ENCODE assay signal across 19 cellular contexts in the genomic region with DNA sequence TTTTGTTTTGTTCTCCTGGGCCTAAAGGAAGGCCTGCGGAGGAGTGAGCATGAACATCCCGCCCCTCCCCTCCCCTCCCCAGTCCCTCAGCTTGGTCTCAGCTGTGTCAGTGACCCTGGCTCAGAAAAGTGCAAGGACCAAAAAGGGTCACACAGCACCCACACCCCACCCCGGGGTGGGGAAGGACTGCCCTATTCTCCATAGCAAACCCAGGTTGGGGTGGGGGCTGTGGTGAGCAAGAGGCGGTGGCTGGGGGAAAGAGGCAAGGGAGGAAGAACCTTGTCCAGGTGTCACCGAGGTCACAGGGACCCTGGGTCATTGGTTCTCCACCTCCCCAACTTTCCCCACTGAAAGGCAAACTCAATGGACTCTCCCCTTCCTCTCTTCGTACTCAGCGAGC.
"Had no signal": no experiment of that assay in that cellular context is flagged by ENCODE, and none has a peak within 500 bp of the region (broad histone marks: within the 10 kb centered on the region; RNA-seq: fewer than 3 reads in every experiment).

No MANE protein-coding gene starts in this region.

- H3K9me3 Mint-ChIP-seq: activated naive CD4-positive, alpha-beta T cell treated with anti-CD3 and anti-CD28 coated beads, Interleukin-2, amount 10 ng/mL, durations not matched to agents 7 days and 5 days; activated naive CD8-positive, alpha-beta T cell treated with anti-CD3 and anti-CD28 coated beads, Interleukin-2, amount 50 U/mL, for 24 hours; nephron; stimulated activated effector memory CD8-positive, alpha-beta T cell treated with anti-CD3 and anti-CD28 coated beads, Interleukin-12 subunit alpha, Interleukin-12 subunit beta, amount 100 ng/mL, for 72 hours; type B pancreatic cell; WTC11 had no signal

- DNase-seq: activated CD4-positive, alpha-beta T cell treated with anti-CD3 and anti-CD28 coated beads for 36 hours; activated CD4-positive, alpha-beta T cell treated with anti-CD3 and anti-CD28 coated beads, Interleukin-2, amount 50 U/mL, for 48 hours; activated naive CD4-positive, alpha-beta T cell treated with anti-CD3 and anti-CD28 coated beads, Interleukin-2, amount 10 ng/mL, durations not matched to agents 7 days and 5 days; activated naive CD8-positive, alpha-beta T cell treated with anti-CD3 and anti-CD28 coated beads, Interleukin-2, amount 50 U/mL, for 24 hours; activated T-cell treated with anti-CD3 and anti-CD28 coated beads for 4 hours; effector CD8-positive, alpha-beta T cell; small intestine; stimulated activated CD4-positive, alpha-beta T cell treated with anti-CD3 and anti-CD28 coated beads, Interleukin-4, amount 100 ng/mL, for 24 hours; stomach had no signal

- H3K27ac ChIP-seq: ascending aorta, gastroesophageal sphincter, heart left ventricle, psoas muscle, SK-N-MC, stomach had no signal

- H3K4me1 ChIP-seq: breast epithelium had no signal

- H3K9me3 ChIP-seq: ascending aorta, breast epithelium, gastroesophageal sphincter, heart left ventricle, psoas muscle had no signal

- H3K4me3 ChIP-seq: SK-N-MC had no signal

- H3K27ac Mint-ChIP-seq: activated CD4-positive, alpha-beta T cell treated with anti-CD3 and anti-CD28 coated beads for 36 hours; activated naive CD4-positive, alpha-beta T cell treated with anti-CD3 and anti-CD28 coated beads, Interleukin-2, amount 10 ng/mL, durations not matched to agents 7 days and 5 days; activated naive CD8-positive, alpha-beta T cell treated with anti-CD3 and anti-CD28 coated beads, Interleukin-2, amount 50 U/mL, for 24 hours; nephron; stimulated activated effector memory CD8-positive, alpha-beta T cell treated with anti-CD3 and anti-CD28 coated beads, Interleukin-12 subunit alpha, Interleukin-12 subunit beta, amount 100 ng/mL, for 72 hours; WTC11 had no signal

- H3K4me3 Mint-ChIP-seq: activated naive CD4-positive, alpha-beta T cell treated with anti-CD3 and anti-CD28 coated beads, Interleukin-2, amount 10 ng/mL, durations not matched to agents 7 days and 5 days; activated naive CD8-positive, alpha-beta T cell treated with anti-CD3 and anti-CD28 coated beads, Interleukin-2, amount 50 U/mL, for 24 hours had no signal

- H3K36me3 ChIP-seq: ascending aorta, breast epithelium, gastroesophageal sphincter, heart left ventricle, stomach had no signal

- H3K36me3 Mint-ChIP-seq: type B pancreatic cell, WTC11 had no signal
